In genomic region chr6:53335224-53335994, GRCh38 we compare ENCODE assay signal across 9 cellular contexts. TPM values are rescaled to one million over a fixed set of nuclear protein-coding genes. Genes with fewer than 3 reads are reported as not detected.
DNase-seq lines count a peak whose midpoint lies in the region; ATAC-seq and TF ChIP-seq lines count a peak whose summit lies in the region.
"Had no signal": no experiment of that assay in that cellular context is flagged by ENCODE, and none has a peak within 500 bp of the region (broad histone marks: within the 10 kb centered on the region; RNA-seq: fewer than 3 reads in every experiment).

No MANE protein-coding gene starts in this region.

- DNase-seq in heart left ventricle (peak in 2 of 5 donors; percentile 13 to 46), right atrium auricular region (ENCODE audit: low spot score) (no peak), left ventricle myocardium superior (no peak), iPS-NIHi7 (ENCODE audit: extremely low spot score) (no peak), occipital lobe (lab: John Stamatoyannopoulos, UW) (no peak)
- DNase-seq in activated CD4-positive, alpha-beta T cell treated with anti-CD3 and anti-CD28 coated beads, Interleukin-2, amount 50 U/mL, for 48 hours: peak; percentile 48 to 64
- peak; percentile 62 for DNase-seq in stimulated activated CD8-positive, alpha-beta memory T cell treated with anti-CD3 and anti-CD28 coated beads, Interleukin-4, amount 100 ng/mL, for 48 hours

- no peaks in the 10 kb centered on the region for H3K27me3 ChIP-seq in heart left ventricle
- no peaks in the 10 kb centered on the region for H3K27me3 ChIP-seq in right atrium auricular region
- H3K27me3 ChIP-seq: body of pancreas had no signal

- ATAC-seq in heart left ventricle: peak; percentile 26 to 71 (median 42)
- peak; percentile 81 for ATAC-seq in HG03442 (IDR thresholded peaks at IDR 0.05; ENCODE audit: unreplicated experiment)
- peak; percentile 18 for ATAC-seq in left ventricle myocardium superior
- ATAC-seq: body of pancreas had no signal

- H3K4me3 ChIP-seq in heart left ventricle (peak overlapping the region in 5 of 12 donors; percentile 13 to 42 (median 24)), right atrium auricular region (no peak overlapping the region)
- H3K4me3 ChIP-seq: body of pancreas had no signal

- peaks cover 0 to 78% (median 13%) of the 10 kb centered on the region in 12 donors for H3K4me1 ChIP-seq in heart left ventricle
- peaks cover 0 to 26% of the 10 kb centered on the region in 2 donors for H3K4me1 ChIP-seq in right atrium auricular region
- H3K4me1 ChIP-seq: body of pancreas had no signal

- H3K27ac ChIP-seq in heart left ventricle: peak overlapping the region in 8 of 12 donors; percentile 15 to 90 (median 48)
- no peak overlapping the region for H3K27ac ChIP-seq in right atrium auricular region
- H3K27ac ChIP-seq: body of pancreas had no signal

- H3K36me3 ChIP-seq in heart left ventricle (peaks cover 0 to 5% (median 0%) of the 10 kb centered on the region in 9 donors), right atrium auricular region (peaks cover 6% of the 10 kb centered on the region)

- WGBS in heart left ventricle, 4 donors: 60 to 64% (median 61%) methylated on average over 12 of the region's 12 CpGs

- no peak for TF ChIP-seq POLR2A in heart left ventricle (IDR thresholded peaks at IDR 0.05)

- intact Hi-C loops in heart left ventricle (cut with DNase I): loop anchor here in 1 of 10 donors (5.0 kb wide), 1 partner anchor 38 kb away; no protein-coding TSS in a partner anchor
- intact Hi-C loops in left ventricle myocardium superior (cut with micrococcal nuclease): no loop called here

- TF ChIP-seq CTCF in heart left ventricle (IDR thresholded peaks at IDR 0.05): no peak
- TF ChIP-seq CTCF in right atrium auricular region (IDR thresholded peaks at IDR 0.05): no peak

- H3K9me3 ChIP-seq in heart left ventricle: no peaks in the 10 kb centered on the region
- H3K9me3 ChIP-seq in right atrium auricular region: no peaks in the 10 kb centered on the region
- H3K9me3 ChIP-seq: body of pancreas had no signal

RNA-seq across cellular contexts. Expression of gene ELOVL5, which starts 13.3 kb away (rescaled TPM):
- 10 to 100 TPM; 17.3 to 47.9 (median 29.3) TPM for total RNA-seq in heart left ventricle
- polyA plus RNA-seq in heart left ventricle: 10 to 100 TPM in 1 of 2 donors, 1 to 10 TPM in 1; 9.6 to 46.9 TPM
- 10 to 100 TPM; 31.2 to 34.9 TPM for total RNA-seq in right atrium auricular region
- 21.2 TPM for total RNA-seq in left ventricle myocardium superior
- total RNA-seq in occipital lobe: 54.1 TPM

Comparison
In these comparisons a context has a peak if more than half of its experiments do, and no peak if none do; other contexts are left out.
1. H3K27ac ChIP-seq: peak in heart left ventricle (8 of 12); none in right atrium auricular region (0 of 2).
2. ATAC-seq: peak in every context shown above with its lines; median percentile 81 in HG03442; 42 in heart left ventricle; 18 in left ventricle myocardium superior.
3. DNase-seq: peak in activated CD4-positive, alpha-beta T cell treated with anti-CD3 and anti-CD28 coated beads, Interleukin-2, amount 50 U/mL, for 48 hours (2 of 2) and stimulated activated CD8-positive, alpha-beta memory T cell treated with anti-CD3 and anti-CD28 coated beads, Interleukin-4, amount 100 ng/mL, for 48 hours (single experiment); none in right atrium auricular region (single experiment), left ventricle myocardium superior (single experiment), iPS-NIHi7 (single experiment) and occipital lobe (single experiment).